In genomic region chr7:39480901-39481300, GRCh38 we compare ENCODE assay signal across 29 cellular contexts.
"Had no signal": no experiment of that assay in that cellular context is flagged by ENCODE, and none has a peak within 500 bp of the region (broad histone marks: within the 10 kb centered on the region; RNA-seq: fewer than 3 reads in every experiment).

No MANE protein-coding gene starts in this region.

- FAIRE-seq: endothelial cell of umbilical vein had no signal

- DNase-seq: activated B cell treated with CpG ODN at 0.5 μM for 24 hours; activated CD4-positive, alpha-beta T cell treated with anti-CD3 and anti-CD28 coated beads for 48 hours; activated CD4-positive, alpha-beta T cell treated with anti-CD3 and anti-CD28 coated beads, Interleukin-2, amount 50 U/mL, for 1 hour; activated CD4-positive, alpha-beta T cell treated with anti-CD3 and anti-CD28 coated beads, Interleukin-2, amount 50 U/mL, for 48 hours; activated CD8-positive, alpha-beta memory T cell treated with anti-CD3 and anti-CD28 coated beads, Interleukin-2, amount 10 ng/mL, durations not matched to agents 7 days and 5 days; activated CD8-positive, alpha-beta memory T cell treated with anti-CD3 and anti-CD28 coated beads, Interleukin-2, amount 50 U/mL, for 4 hours; activated CD8-positive, alpha-beta T cell treated with anti-CD3 and anti-CD28 coated beads for 36 hours; activated effector memory CD4-positive, alpha-beta T cell treated with anti-CD3 and anti-CD28 coated beads, Interleukin-2, amount 50 U/mL, for 16 hours; activated naive CD4-positive, alpha-beta T cell treated with anti-CD3 and anti-CD28 coated beads for 36 hours; activated naive CD8-positive, alpha-beta T cell treated with anti-CD3 and anti-CD28 coated beads for 36 hours; activated naive CD8-positive, alpha-beta T cell treated with anti-CD3 and anti-CD28 coated beads, Interleukin-2, amount 50 U/mL, for 24 hours; activated T-cell treated with anti-CD3 and anti-CD28 coated beads, Interleukin-2, amount 50 U/mL, for 1 hour; activated T-cell treated with anti-CD3 and anti-CD28 coated beads, Interleukin-2, amount 50 U/mL, for 48 hours; adrenal gland; amygdala; aorta; body of pancreas; caudate nucleus; cortex of kidney; dermis blood vessel endothelial cell; effector CD4-positive, alpha-beta T cell; foreskin fibroblast; gastrocnemius medialis; heart right ventricle; T-helper 1 cell; T-helper 17 cell; T1000; WERI-Rb-1 had no signal
